In the genomic region with DNA sequence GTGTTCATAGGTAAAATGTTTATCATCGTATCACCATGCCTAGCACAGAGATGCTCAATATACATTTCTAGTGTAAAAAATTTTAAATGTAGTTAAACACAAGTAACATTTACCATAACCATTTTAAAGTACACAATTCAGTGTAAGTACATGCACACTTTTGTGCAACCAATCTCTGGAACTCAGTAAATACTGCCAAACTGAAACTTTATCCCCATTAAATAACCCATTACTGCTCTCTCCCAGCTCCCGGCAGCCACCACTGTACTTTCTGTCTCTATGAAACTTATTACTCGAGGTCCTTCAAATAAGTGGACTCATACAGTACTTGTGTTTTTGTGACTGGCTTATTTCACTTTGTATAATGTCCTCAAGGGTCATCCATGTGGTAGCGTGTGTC, we compare ENCODE assay signal across 22 cellular contexts. TPM values are rescaled to one million over a fixed set of nuclear protein-coding genes. Genes with fewer than 3 reads are reported as not detected.
DNase-seq lines count a peak whose midpoint lies in the region; ATAC-seq, FAIRE-seq and TF ChIP-seq lines count a peak whose summit lies in the region.
"Had no signal": no experiment of that assay in that cellular context is flagged by ENCODE, and none has a peak within 500 bp of the region (broad histone marks: within the 10 kb centered on the region; RNA-seq: fewer than 3 reads in every experiment).

No MANE protein-coding gene starts in this region.

- no peak overlapping the region for H3K27ac ChIP-seq in osteoblast (ENCODE audit: low read depth, low read length)
- H3K27ac ChIP-seq: 22Rv1, PC-9, RWPE1 had no signal

- H3K79me2 ChIP-seq in osteoblast (ENCODE audit: insufficient read depth, low read length) = no peaks in the 10 kb centered on the region

- H3K9me3 ChIP-seq in osteoblast (ENCODE audit: low read depth, low read length) = no peaks in the 10 kb centered on the region

- no peak overlapping the region for H3K4me2 ChIP-seq in osteoblast (ENCODE audit: insufficient read depth, low read length)
- H3K4me2 ChIP-seq: PC-9 had no signal

- H3K4me3 ChIP-seq in osteoblast (ENCODE audit: insufficient read depth, low read length) = no peak overlapping the region
- H3K4me3 ChIP-seq: PC-9 had no signal

- TF ChIP-seq CTCF in osteoblast (IDR thresholded peaks at IDR 0.05; ENCODE audit: extremely low read depth, low read depth, low read length) = no peak

- peak; percentile 20 for DNase-seq in NCI-H1092 treated with DMSO at 0.1 percent for 48 hours (lab: John Stamatoyannopoulos, UW)
- no peak for DNase-seq in NCI-H1092 (lab: John Stamatoyannopoulos, UW)
- peak; percentile 10 for DNase-seq in NCI-H2029 (lab: John Stamatoyannopoulos, UW)
- DNase-seq in dedifferentiated amniotic fluid mesenchymal stem cell (ENCODE audit: extremely low spot score) = peak; percentile 20
- no peak for DNase-seq in osteoblast (ENCODE audit: insufficient read length, low spot score, missing footprints)
- no peak for DNase-seq in mucosa of gallbladder (ENCODE audit: low spot score)
- DNase-seq in H54 (ENCODE audit: insufficient read length, low spot score) = no peak
- DNase-seq: AML-193; CD4-positive, CD25-positive, alpha-beta regulatory T cell; COR-L47; DMS 273 treated with DMSO at 0.1 percent for 48 hours; GF-D8; HCEC 1CT; KG1; NCI-H187; NCI-H226; NCI-H524; PC-9; SIG-M5 had no signal

- ATAC-seq in HG03432 (IDR thresholded peaks at IDR 0.05; ENCODE audit: unreplicated experiment) = no peak

- peak overlapping the region; percentile 2 for H2AFZ ChIP-seq in osteoblast (ENCODE audit: low read length)
- H2AFZ ChIP-seq: PC-9 had no signal

- TF ChIP-seq POLR2A in H54 (IDR thresholded peaks at IDR 0.05; ENCODE audit: low read depth, low read length) = no peak

- H3K27me3 ChIP-seq in osteoblast (ENCODE audit: insufficient read depth, low read length) = no peaks in the 10 kb centered on the region

- H3K36me3 ChIP-seq in osteoblast (ENCODE audit: insufficient read depth, low read length) = no peaks in the 10 kb centered on the region

- peaks cover 11% of the 10 kb centered on the region for H3K4me1 ChIP-seq in osteoblast (ENCODE audit: insufficient read depth, low read length)

- no peak for FAIRE-seq in H54 (lab: Jason Lieb, UNC)

- no peaks in the 10 kb centered on the region for H4K20me1 ChIP-seq in osteoblast (ENCODE audit: insufficient read depth, low read length)

RNA-seq across cellular contexts. Expression of a gene that starts 29.0 kb away (rescaled TPM):
- total RNA-seq in osteoblast (1.4 and 1.8 TPM in 2 replicates), mucosa of gallbladder (4.4 TPM)

Comparison
In these comparisons a context has a peak if more than half of its experiments do, and no peak if none do; other contexts are left out.
1. DNase-seq: peak in NCI-H1092 treated with DMSO at 0.1 percent for 48 hours (single experiment), NCI-H2029 (single experiment) and dedifferentiated amniotic fluid mesenchymal stem cell (single experiment); none in NCI-H1092 (single experiment), osteoblast (single experiment), mucosa of gallbladder (single experiment) and H54 (single experiment).